In the genomic region with DNA sequence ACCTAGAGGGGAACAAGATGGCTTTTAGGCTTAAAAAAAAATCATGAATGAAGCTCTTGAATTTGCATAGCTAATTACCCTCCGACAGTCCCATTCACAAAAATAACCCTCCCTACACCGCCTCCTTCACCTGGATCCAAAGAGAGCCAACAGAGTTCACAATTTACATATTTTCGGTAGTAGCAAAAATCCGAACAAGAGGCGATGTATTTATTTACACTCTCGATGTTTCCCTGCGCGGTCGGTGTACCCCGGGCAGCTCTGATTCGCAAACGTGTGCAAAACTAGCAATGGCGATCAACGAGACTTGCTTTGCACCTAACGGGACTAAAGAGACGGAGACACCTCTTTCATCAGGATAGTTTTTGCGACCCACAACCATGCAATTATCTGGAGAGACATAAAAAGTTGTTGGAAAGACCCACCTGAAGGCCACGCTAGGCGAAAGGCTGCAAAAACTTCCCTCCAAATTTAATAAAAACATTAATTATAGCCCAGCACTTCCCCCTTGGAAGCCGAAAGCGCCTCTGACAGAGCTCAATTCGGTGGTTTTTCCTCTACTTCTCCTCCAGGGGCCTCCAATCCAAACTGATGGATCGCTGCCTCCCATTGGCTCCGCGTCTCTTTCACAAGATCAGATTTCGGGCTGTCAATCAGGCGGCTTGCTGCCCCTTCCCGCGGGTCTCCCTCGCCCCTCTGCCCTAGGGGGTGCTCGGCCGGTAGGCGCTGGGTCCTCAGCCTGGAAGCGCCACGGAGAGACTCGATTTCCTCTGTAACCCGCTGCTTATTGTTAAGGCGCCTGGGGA, we compare ENCODE assay signal across 1 cellular context.
TF ChIP-seq lines count a peak whose summit lies in the region.

Gene ETV1 (minus strand): TSS at position 529 of the 806 bp plus-strand sequence. CDS start 614 bp downstream, outside the sequence.

TF ChIP-seq in K562, 482 proteins besides CTCF, POLR2A, EP300 and RAD21 (continued from another document and continues in another):
- no peak for TF ChIP-seq ZBTB49 (CRISPR knock-in tag; IDR thresholded peaks at IDR 0.05; ENCODE audit: borderline replicate concordance)
- peak; percentile 63; the same call in 1 of the 2 replicates for TF ChIP-seq POLR2H (tag; IDR thresholded peaks at IDR 0.05; ENCODE audit: low read depth)
- no peak for TF ChIP-seq CAMTA2 (CRISPR knock-in tag; conservative IDR thresholded peaks at IDR 0.05)
- TF ChIP-seq HIVEP1 (CRISPR knock-in tag; IDR thresholded peaks at IDR 0.05), result no peak
- TF ChIP-seq, protein P1, sequence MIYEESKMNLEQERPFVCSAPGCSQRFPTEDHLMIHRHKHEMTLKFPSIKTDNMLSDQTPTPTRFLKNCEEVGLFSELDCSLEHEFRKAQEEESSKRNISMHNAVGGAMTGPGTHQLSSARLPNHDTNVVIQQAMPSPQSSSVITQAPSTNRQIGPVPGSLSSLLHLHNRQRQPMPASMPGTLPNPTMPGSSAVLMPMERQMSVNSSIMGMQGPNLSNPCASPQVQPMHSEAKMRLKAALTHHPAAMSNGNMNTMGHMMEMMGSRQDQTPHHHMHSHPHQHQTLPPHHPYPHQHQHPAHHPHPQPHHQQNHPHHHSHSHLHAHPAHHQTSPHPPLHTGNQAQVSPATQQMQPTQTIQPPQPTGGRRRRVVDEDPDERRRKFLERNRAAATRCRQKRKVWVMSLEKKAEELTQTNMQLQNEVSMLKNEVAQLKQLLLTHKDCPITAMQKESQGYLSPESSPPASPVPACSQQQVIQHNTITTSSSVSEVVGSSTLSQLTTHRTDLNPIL (CRISPR knock-in tag; IDR thresholded peaks at IDR 0.05), result no peak
- no peak for TF ChIP-seq NELFE (IDR thresholded peaks at IDR 0.05; ENCODE audit: insufficient read depth, insufficient read length)
- no peak for TF ChIP-seq HNRNPK (IDR thresholded peaks at IDR 0.05; ENCODE audit: low read depth, low read length, poor library complexity, severe bottlenecking)
- no peak for TF ChIP-seq KLF13 (tag; IDR thresholded peaks at IDR 0.05; ENCODE audit: borderline replicate concordance, low read depth)
- TF ChIP-seq MTA2 (IDR thresholded peaks at IDR 0.05; ENCODE audit: low read depth), result no peak
- peak; percentile 72 for TF ChIP-seq NFRKB (IDR thresholded peaks at IDR 0.05; ENCODE audit: low read depth)
- no peak for TF ChIP-seq ETS2 (tag; IDR thresholded peaks at IDR 0.05; ENCODE audit: borderline replicate concordance, poor library complexity, severe bottlenecking)
- peak; percentile 62; the same call in 1 of the 2 replicates for TF ChIP-seq SPI1 (IDR thresholded peaks at IDR 0.05; ENCODE audit: borderline replicate concordance, low read depth, low read length)
- TF ChIP-seq EHMT2 (IDR thresholded peaks at IDR 0.05), result 0 out of 2 replicates have a peak, but pooled peaks have one; percentile 6
- TF ChIP-seq, protein P2, sequence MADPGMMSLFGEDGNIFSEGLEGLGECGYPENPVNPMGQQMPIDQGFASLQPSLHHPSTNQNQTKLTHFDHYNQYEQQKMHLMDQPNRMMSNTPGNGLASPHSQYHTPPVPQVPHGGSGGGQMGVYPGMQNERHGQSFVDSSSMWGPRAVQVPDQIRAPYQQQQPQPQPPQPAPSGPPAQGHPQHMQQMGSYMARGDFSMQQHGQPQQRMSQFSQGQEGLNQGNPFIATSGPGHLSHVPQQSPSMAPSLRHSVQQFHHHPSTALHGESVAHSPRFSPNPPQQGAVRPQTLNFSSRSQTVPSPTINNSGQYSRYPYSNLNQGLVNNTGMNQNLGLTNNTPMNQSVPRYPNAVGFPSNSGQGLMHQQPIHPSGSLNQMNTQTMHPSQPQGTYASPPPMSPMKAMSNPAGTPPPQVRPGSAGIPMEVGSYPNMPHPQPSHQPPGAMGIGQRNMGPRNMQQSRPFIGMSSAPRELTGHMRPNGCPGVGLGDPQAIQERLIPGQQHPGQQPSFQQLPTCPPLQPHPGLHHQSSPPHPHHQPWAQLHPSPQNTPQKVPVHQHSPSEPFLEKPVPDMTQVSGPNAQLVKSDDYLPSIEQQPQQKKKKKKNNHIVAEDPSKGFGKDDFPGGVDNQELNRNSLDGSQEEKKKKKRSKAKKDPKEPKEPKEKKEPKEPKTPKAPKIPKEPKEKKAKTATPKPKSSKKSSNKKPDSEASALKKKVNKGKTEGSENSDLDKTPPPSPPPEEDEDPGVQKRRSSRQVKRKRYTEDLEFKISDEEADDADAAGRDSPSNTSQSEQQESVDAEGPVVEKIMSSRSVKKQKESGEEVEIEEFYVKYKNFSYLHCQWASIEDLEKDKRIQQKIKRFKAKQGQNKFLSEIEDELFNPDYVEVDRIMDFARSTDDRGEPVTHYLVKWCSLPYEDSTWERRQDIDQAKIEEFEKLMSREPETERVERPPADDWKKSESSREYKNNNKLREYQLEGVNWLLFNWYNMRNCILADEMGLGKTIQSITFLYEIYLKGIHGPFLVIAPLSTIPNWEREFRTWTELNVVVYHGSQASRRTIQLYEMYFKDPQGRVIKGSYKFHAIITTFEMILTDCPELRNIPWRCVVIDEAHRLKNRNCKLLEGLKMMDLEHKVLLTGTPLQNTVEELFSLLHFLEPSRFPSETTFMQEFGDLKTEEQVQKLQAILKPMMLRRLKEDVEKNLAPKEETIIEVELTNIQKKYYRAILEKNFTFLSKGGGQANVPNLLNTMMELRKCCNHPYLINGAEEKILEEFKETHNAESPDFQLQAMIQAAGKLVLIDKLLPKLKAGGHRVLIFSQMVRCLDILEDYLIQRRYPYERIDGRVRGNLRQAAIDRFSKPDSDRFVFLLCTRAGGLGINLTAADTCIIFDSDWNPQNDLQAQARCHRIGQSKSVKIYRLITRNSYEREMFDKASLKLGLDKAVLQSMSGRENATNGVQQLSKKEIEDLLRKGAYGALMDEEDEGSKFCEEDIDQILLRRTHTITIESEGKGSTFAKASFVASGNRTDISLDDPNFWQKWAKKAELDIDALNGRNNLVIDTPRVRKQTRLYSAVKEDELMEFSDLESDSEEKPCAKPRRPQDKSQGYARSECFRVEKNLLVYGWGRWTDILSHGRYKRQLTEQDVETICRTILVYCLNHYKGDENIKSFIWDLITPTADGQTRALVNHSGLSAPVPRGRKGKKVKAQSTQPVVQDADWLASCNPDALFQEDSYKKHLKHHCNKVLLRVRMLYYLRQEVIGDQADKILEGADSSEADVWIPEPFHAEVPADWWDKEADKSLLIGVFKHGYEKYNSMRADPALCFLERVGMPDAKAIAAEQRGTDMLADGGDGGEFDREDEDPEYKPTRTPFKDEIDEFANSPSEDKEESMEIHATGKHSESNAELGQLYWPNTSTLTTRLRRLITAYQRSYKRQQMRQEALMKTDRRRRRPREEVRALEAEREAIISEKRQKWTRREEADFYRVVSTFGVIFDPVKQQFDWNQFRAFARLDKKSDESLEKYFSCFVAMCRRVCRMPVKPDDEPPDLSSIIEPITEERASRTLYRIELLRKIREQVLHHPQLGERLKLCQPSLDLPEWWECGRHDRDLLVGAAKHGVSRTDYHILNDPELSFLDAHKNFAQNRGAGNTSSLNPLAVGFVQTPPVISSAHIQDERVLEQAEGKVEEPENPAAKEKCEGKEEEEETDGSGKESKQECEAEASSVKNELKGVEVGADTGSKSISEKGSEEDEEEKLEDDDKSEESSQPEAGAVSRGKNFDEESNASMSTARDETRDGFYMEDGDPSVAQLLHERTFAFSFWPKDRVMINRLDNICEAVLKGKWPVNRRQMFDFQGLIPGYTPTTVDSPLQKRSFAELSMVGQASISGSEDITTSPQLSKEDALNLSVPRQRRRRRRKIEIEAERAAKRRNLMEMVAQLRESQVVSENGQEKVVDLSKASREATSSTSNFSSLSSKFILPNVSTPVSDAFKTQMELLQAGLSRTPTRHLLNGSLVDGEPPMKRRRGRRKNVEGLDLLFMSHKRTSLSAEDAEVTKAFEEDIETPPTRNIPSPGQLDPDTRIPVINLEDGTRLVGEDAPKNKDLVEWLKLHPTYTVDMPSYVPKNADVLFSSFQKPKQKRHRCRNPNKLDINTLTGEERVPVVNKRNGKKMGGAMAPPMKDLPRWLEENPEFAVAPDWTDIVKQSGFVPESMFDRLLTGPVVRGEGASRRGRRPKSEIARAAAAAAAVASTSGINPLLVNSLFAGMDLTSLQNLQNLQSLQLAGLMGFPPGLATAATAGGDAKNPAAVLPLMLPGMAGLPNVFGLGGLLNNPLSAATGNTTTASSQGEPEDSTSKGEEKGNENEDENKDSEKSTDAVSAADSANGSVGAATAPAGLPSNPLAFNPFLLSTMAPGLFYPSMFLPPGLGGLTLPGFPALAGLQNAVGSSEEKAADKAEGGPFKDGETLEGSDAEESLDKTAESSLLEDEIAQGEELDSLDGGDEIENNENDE (IDR thresholded peaks at IDR 0.05; ENCODE audit: low read depth, low read length), result no peak
- peak; percentile 65; the same call in 1 of the 2 replicates for TF ChIP-seq POLR2G (IDR thresholded peaks at IDR 0.05; ENCODE audit: low read depth, low read length)
- TF ChIP-seq MTF1 (CRISPR knock-in tag; IDR thresholded peaks at IDR 0.05; ENCODE audit: borderline replicate concordance), result no peak
- TF ChIP-seq ETV5 (CRISPR knock-in tag; IDR thresholded peaks at IDR 0.05; ENCODE audit: low read depth), result no peak
- no peak for TF ChIP-seq GTF2A2 (tag; IDR thresholded peaks at IDR 0.05)
- TF ChIP-seq FOXJ2 (tag; IDR thresholded peaks at IDR 0.05), result 0 out of 2 replicates have a peak, but pooled peaks have one; percentile 58
- TF ChIP-seq, protein P3, sequence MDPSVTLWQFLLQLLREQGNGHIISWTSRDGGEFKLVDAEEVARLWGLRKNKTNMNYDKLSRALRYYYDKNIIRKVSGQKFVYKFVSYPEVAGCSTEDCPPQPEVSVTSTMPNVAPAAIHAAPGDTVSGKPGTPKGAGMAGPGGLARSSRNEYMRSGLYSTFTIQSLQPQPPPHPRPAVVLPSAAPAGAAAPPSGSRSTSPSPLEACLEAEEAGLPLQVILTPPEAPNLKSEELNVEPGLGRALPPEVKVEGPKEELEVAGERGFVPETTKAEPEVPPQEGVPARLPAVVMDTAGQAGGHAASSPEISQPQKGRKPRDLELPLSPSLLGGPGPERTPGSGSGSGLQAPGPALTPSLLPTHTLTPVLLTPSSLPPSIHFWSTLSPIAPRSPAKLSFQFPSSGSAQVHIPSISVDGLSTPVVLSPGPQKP (CRISPR knock-in tag; IDR thresholded peaks at IDR 0.05), result no peak
- TF ChIP-seq ZNF274 (IDR thresholded peaks at IDR 0.05; ENCODE audit: borderline replicate concordance, low read depth, low read length), result no peak
- no peak for TF ChIP-seq SMAD4 (CRISPR knock-in tag; conservative IDR thresholded peaks at IDR 0.05)
- no peak for TF ChIP-seq TCF7L2 (IDR thresholded peaks at IDR 0.05; ENCODE audit: low read depth, low read length)
- TF ChIP-seq THRAP3 (IDR thresholded peaks at IDR 0.05; ENCODE audit: borderline replicate concordance), result no peak
- no peak for TF ChIP-seq CBFA2T2 (conservative IDR thresholded peaks at IDR 0.05)
- no peak for TF ChIP-seq U2AF2 (optimal IDR thresholded peaks at IDR 0.05; ENCODE audit: low read depth, low read length)
- TF ChIP-seq RFX5 (IDR thresholded peaks at IDR 0.05; ENCODE audit: low read depth, low read length), result no peak
- 0 out of 4 replicates have a peak, but pooled peaks of 1 of the 2 experiments have one; percentile 2 for TF ChIP-seq FOXK2 (conservative IDR thresholded peaks at IDR 0.05 in 1 of 2, IDR thresholded peaks at IDR 0.05 in 1 of 2; ENCODE audit: low read depth in 2 of 2)
- no peak for TF ChIP-seq CLOCK (CRISPR knock-in tag; IDR thresholded peaks at IDR 0.05; ENCODE audit: borderline replicate concordance)
- no peak for TF ChIP-seq SRSF9 (IDR thresholded peaks at IDR 0.05; ENCODE audit: borderline replicate concordance, low read depth, low read length)
- 0 out of 2 replicates have a peak, but pooled peaks have one; percentile 10 for TF ChIP-seq GTF2E2 (tag; IDR thresholded peaks at IDR 0.05)
- no peak for TF ChIP-seq ZNF780A (CRISPR knock-in tag; IDR thresholded peaks at IDR 0.05)
- TF ChIP-seq ZNF263 (CRISPR knock-in tag; IDR thresholded peaks at IDR 0.05; ENCODE audit: borderline replicate concordance), result peak; percentile 12
- no peak for TF ChIP-seq ZNF212 (CRISPR knock-in tag; IDR thresholded peaks at IDR 0.05)
- TF ChIP-seq MYBL2 (IDR thresholded peaks at IDR 0.05; ENCODE audit: low read depth), result no peak
- no peak for TF ChIP-seq MYBL2 (CRISPR knock-in tag; IDR thresholded peaks at IDR 0.05; ENCODE audit: borderline replicate concordance)
- TF ChIP-seq THRA (IDR thresholded peaks at IDR 0.05), result no peak
